Comparison of ENCODE assay signal across 22 cellular contexts in the genomic region with DNA sequence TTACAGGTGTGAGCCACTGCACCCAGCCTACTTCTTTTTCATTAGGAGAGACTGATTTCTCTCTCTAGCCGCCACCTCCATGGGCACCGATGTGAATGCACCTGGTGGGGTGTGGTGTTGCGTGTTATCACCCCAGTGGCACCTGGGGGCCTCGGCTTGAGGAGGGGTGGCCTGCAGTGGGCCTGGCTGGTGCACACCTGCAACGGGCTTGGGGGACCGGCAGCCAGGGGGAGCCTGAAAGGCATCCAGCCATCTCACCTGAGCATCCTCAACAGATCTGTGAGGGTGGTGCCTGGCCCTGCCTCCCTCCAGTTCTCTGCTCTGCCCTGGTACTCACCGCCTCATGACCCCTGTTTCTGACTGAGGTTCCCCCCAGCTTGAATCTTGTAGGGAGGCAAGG.
"Had no signal": no experiment of that assay in that cellular context is flagged by ENCODE, and none has a peak within 500 bp of the region (broad histone marks: within the 10 kb centered on the region; RNA-seq: fewer than 3 reads in every experiment).

No MANE protein-coding gene starts in this region.

- ATAC-seq: HepG2 had no signal

- DNase-seq: IMR-90, Karpas-422, KG1, MM.1S, NCI-H1092 treated with DMSO at 0.1 percent for 48 hours, NCI-H1436, NCI-H187, NCI-H2029, NCI-H2081 treated with DMSO at 0.1 percent for 48 hours, NCI-H2171, NCI-H226, NCI-H446, NCI-H510A, NCI-H524 treated with DMSO at 0.1 percent for 48 hours, NCI-H69, NCI-H774, Right ventricle myocardium superior, RPMI8226, SIG-M5 had no signal

- H3K27ac ChIP-seq: HL-60 had no signal

- FAIRE-seq: HepG2, RCC 7860 had no signal
